In genomic region chr7:2394566-2395082, GRCh38 we compare ENCODE assay signal across 23 cellular contexts. TPM values are rescaled to one million over a fixed set of nuclear protein-coding genes. Genes with fewer than 3 reads are reported as not detected.
A peak's percentile ranks its signal among the peaks of the same experiment; 100 is the strongest.
DNase-seq lines count a peak whose midpoint lies in the region; ATAC-seq, FAIRE-seq and TF ChIP-seq lines count a peak whose summit lies in the region.
"Had no signal": no experiment of that assay in that cellular context is flagged by ENCODE, and none has a peak within 500 bp of the region (broad histone marks: within the 10 kb centered on the region; RNA-seq: fewer than 3 reads in every experiment).

No MANE protein-coding gene starts in this region.

- H3K4me2 ChIP-seq in K562 (ENCODE audit: insufficient read depth, low read length) (no peak overlapping the region), osteoblast (ENCODE audit: insufficient read depth, low read length) (no peak overlapping the region)

- no peak overlapping the region for H2AFZ ChIP-seq in K562 (ENCODE audit: low read depth, low read length)
- H2AFZ ChIP-seq in osteoblast (ENCODE audit: low read length): no peak overlapping the region

- H3K79me2 ChIP-seq in K562 (ENCODE audit: control insufficient read depth, insufficient read depth, low read length): no peaks in the 10 kb centered on the region
- H3K79me2 ChIP-seq in osteoblast (ENCODE audit: insufficient read depth, low read length): no peaks in the 10 kb centered on the region

- H3K36me3 ChIP-seq in K562 (ENCODE audit: control insufficient read depth, insufficient read depth, low read length) (no peaks in the 10 kb centered on the region), osteoblast (ENCODE audit: insufficient read depth, low read length) (no peaks in the 10 kb centered on the region)
- H3K36me3 ChIP-seq: BE2C had no signal

- no peak for ATAC-seq in K562
- ATAC-seq: CD8-positive, alpha-beta T cell had no signal

- CTCF ChIA-PET in K562 (lab: Yijun Ruan, JAX; ENCODE audit: low intra/inter-chr PET ratio): no interaction called here

- no peaks in the 10 kb centered on the region for H4K20me1 ChIP-seq in K562 (replicated peaks; ENCODE audit: control insufficient read depth, insufficient read depth, low read length)
- H4K20me1 ChIP-seq in osteoblast (ENCODE audit: insufficient read depth, low read length): no peaks in the 10 kb centered on the region

- H3K9ac ChIP-seq in K562 (ENCODE audit: insufficient read depth in 1 of 2, low read depth in 2 of 2, low read length in 2 of 2): 0 out of 4 replicates have a peak overlapping the region, but pooled peaks of 1 of the 2 experiments have one; percentile 33

- intact Hi-C loops in K562 (cut with micrococcal nuclease): no loop called here

- POLR2A ChIA-PET in K562 (lab: Yijun Ruan, JAX): interaction anchor here (1.3 to 1.4 kb wide), 2 partner anchors 18 to 31 kb away, joined by 4 read pairs; no protein-coding TSS in a partner anchor

- H3K4me1 ChIP-seq in K562 (replicated peaks in 1 of 2; ENCODE audit: control insufficient read depth in 2 of 2, insufficient read depth in 2 of 2, low read length in 2 of 2): peaks cover 7 to 18% of the 10 kb centered on the region in 2 experiments; a peak in 4 of 5 replicates
- H3K4me1 ChIP-seq in osteoblast (ENCODE audit: insufficient read depth, low read length): peaks cover 5% of the 10 kb centered on the region

- FAIRE-seq in K562 (lab: Jason Lieb, UNC): no peak
- FAIRE-seq in H54 (lab: Jason Lieb, UNC): no peak
- FAIRE-seq: A204.1, G401.6, GM12891, GM18507 had no signal

- no peaks in the 10 kb centered on the region for H3K9me3 ChIP-seq in K562 (replicated peaks; ENCODE audit: control insufficient read depth, insufficient read depth, low read depth, low read length)
- H3K9me3 ChIP-seq in osteoblast (ENCODE audit: low read depth, low read length): no peaks in the 10 kb centered on the region
- H3K9me3 ChIP-seq: BE2C, Caco-2 had no signal

- TF ChIP-seq POLR2A in K562 (conservative IDR thresholded peaks at IDR 0.05) (no peak), H54 (IDR thresholded peaks at IDR 0.05; ENCODE audit: low read depth, low read length) (no peak)

- no TSS peak for BruUV-seq in K562 (replicated peaks; lab: Mats Ljungman, UMichigan)

- TF ChIP-seq EP300 in K562 (IDR thresholded peaks at IDR 0.05; ENCODE audit: low read length): no peak

- DNase-seq in NCI-H1436 (lab: John Stamatoyannopoulos, UW) (peak; percentile 53), NCI-H1436 treated with DMSO at 0.1 percent for 48 hours (lab: John Stamatoyannopoulos, UW) (no peak), AG20443 (ENCODE audit: low spot score) (peak; percentile 4), K562 (ENCODE audit: extremely low read depth in 1 of 4, low spot score in 3 of 4) (no peak), osteoblast (ENCODE audit: insufficient read length, low spot score, missing footprints) (peak; percentile 31), H54 (ENCODE audit: insufficient read length, low spot score) (no peak), foreskin fibroblast (no peak)
- DNase-seq: AML-193; BE2C; Caco-2; CD4-positive, CD25-positive, alpha-beta regulatory T cell; CD8-positive, alpha-beta T cell; DMS153; DND-41; GOT3; H7; HCEC 1CT had no signal

- H3K9me1 ChIP-seq in K562 (ENCODE audit: control insufficient read depth, insufficient read depth, low read length): no peaks in the 10 kb centered on the region

- WGBS in K562 (ENCODE audit: insufficient coverage, low coverage, missing lambda C conversion rate): 82% methylated on average over 21 of the region's 21 CpGs

- in situ Hi-C loops in K562 (cut with MboI): no loop called here

- TF ChIP-seq RAD21 in K562 (CRISPR knock-in tag; conservative IDR thresholded peaks at IDR 0.05 in 1 of 2, IDR thresholded peaks at IDR 0.05 in 1 of 2): no peak

- H3K4me3 ChIP-seq in K562 (no peak overlapping the region), osteoblast (ENCODE audit: insufficient read depth, low read length) (no peak overlapping the region), foreskin fibroblast (ENCODE audit: low read depth in 1 of 2, low read length in 2 of 2) (no peak overlapping the region)

- H3K27ac ChIP-seq in K562 (ENCODE audit: extremely low read depth, low read depth, low read length) (no peak overlapping the region), osteoblast (ENCODE audit: low read depth, low read length) (no peak overlapping the region)
- H3K27ac ChIP-seq: 22Rv1, C4-2B had no signal

- no peak for TF ChIP-seq CTCF in K562 (IDR thresholded peaks at IDR 0.05 in 2 of 3, conservative IDR thresholded peaks at IDR 0.05 in 1 of 3; ENCODE audit: insufficient read depth in 2 of 3, low read depth in 1 of 3, low read length in 3 of 3)
- no peak for TF ChIP-seq CTCF in osteoblast (IDR thresholded peaks at IDR 0.05; ENCODE audit: extremely low read depth, low read depth, low read length)
- TF ChIP-seq CTCF in foreskin fibroblast (IDR thresholded peaks at IDR 0.05; ENCODE audit: low read depth, low read length): no peak

- H3K27me3 ChIP-seq in K562 (ENCODE audit: control insufficient read depth in 2 of 2, insufficient read depth in 2 of 2, low read length in 2 of 2) (no peaks in the 10 kb centered on the region), osteoblast (ENCODE audit: insufficient read depth, low read length) (no peaks in the 10 kb centered on the region)
- H3K27me3 ChIP-seq: BE2C had no signal

TF ChIP-seq in K562, 482 proteins besides CTCF, POLR2A, EP300 and RAD21:
- TF ChIP-seq EP400 (IDR thresholded peaks at IDR 0.05) (no peak), ZBTB33 (CRISPR knock-in tag; IDR thresholded peaks at IDR 0.05) (peak; percentile 92), ZBTB17 (CRISPR knock-in tag; IDR thresholded peaks at IDR 0.05) (no peak)
TF ChIP-seq in K562: peak in this region for 1.

RNA-seq across cellular contexts. Expression of gene CHST12, which starts 8.8 kb away (rescaled TPM):
- 5.2 and 11.8 TPM in 2 replicates for total RNA-seq in K562 (2011; cell fraction: chromatin; rRNA removed; ENCODE audit: low replicate concordance)
- 6.2 and 7.2 TPM in 2 replicates for total RNA-seq in K562 (2011; cell fraction: nucleolus; rRNA removed)
- 5.4 and 5.7 TPM in 2 replicates for total RNA-seq in K562 (2011; cell fraction: nucleoplasm; rRNA removed)
- 8.2 and 8.9 TPM in 2 replicates for total RNA-seq in K562 (2014; rRNA removed)
- 0.84 and 1.1 TPM in 2 replicates for total RNA-seq in K562 (2014; rRNA removed; fragmentation: Illumina TruSeq; extraction: Trizol)
- 4.0 and 4.2 TPM in 2 replicates for total RNA-seq in K562 (2015; rRNA removed; fragmentation: Illumina TruSeq; extraction: Trizol)
- total RNA-seq in K562 (2021): 17.3 and 19.8 TPM in 2 replicates
- polyA plus RNA-seq in K562 (2011; rRNA removed): 3.6 and 6.8 TPM in 2 replicates
- 10.4 and 21.4 TPM in 2 replicates for polyA plus RNA-seq in K562 (2011; cell fraction: cytosol; rRNA removed)
- polyA plus RNA-seq in K562 (2011; cell fraction: nucleus; rRNA removed): 5.1 and 6.2 TPM in 2 replicates
- polyA plus RNA-seq in K562 (2012): 10.2 and 24.4 TPM in 2 replicates
- polyA plus RNA-seq in K562 (2014; fragmentation: Illumina TruSeq; extraction: Trizol): 2.1 and 5.7 TPM in 2 replicates
- polyA plus RNA-seq in K562 (2014; fragmentation: Nextera tagmentation; extraction: Ambion mirVana): under 1 TPM; 0.18 to 0.24 TPM
- polyA plus RNA-seq in K562 (2014; rRNA removed): 10.3 and 10.6 TPM in 2 replicates
- polyA minus RNA-seq in K562 (2011; rRNA and poly(A)+ RNA removed): 1.3 and 1.8 TPM in 2 replicates
- polyA minus RNA-seq in K562 (2011; cell fraction: cytosol; rRNA and poly(A)+ RNA removed): 6.8 and 9.4 TPM in 2 replicates
- 1.6 and 2.2 TPM in 2 replicates for polyA minus RNA-seq in K562 (2011; cell fraction: nucleus; rRNA and poly(A)+ RNA removed)
- total RNA-seq in osteoblast: 3.8 and 4.0 TPM in 2 replicates

RNA-seq across cellular contexts. Expression of gene EIF3B, which starts 40.0 kb away (rescaled TPM):
- total RNA-seq in K562 (2011; cell fraction: chromatin; rRNA removed; ENCODE audit: low replicate concordance): 583 and 880 TPM in 2 replicates
- 353 and 358 TPM in 2 replicates for total RNA-seq in K562 (2011; cell fraction: nucleolus; rRNA removed)
- 465 and 579 TPM in 2 replicates for total RNA-seq in K562 (2011; cell fraction: nucleoplasm; rRNA removed)
- total RNA-seq in K562 (2014; rRNA removed) (334 and 358 TPM in 2 replicates), K562 (2014; rRNA removed; fragmentation: Illumina TruSeq; extraction: Trizol) (357 and 410 TPM in 2 replicates), K562 (2015; rRNA removed; fragmentation: Illumina TruSeq; extraction: Trizol) (407 and 420 TPM in 2 replicates), K562 (2021) (387 and 416 TPM in 2 replicates), osteoblast (151 and 176 TPM in 2 replicates)
- polyA plus RNA-seq in K562 (2011; rRNA removed) (216 and 279 TPM in 2 replicates), K562 (2014; fragmentation: Illumina TruSeq; extraction: Trizol) (494 and 496 TPM in 2 replicates), K562 (2014; fragmentation: Nextera tagmentation; extraction: Ambion mirVana) (10 to 100 TPM; 25.9 to 57.6 TPM), K562 (2014; rRNA removed) (263 and 278 TPM in 2 replicates)
- polyA plus RNA-seq in K562 (2011; cell fraction: cytosol; rRNA removed): 139 and 199 TPM in 2 replicates
- 409 and 424 TPM in 2 replicates for polyA plus RNA-seq in K562 (2011; cell fraction: nucleus; rRNA removed)
- polyA plus RNA-seq in K562 (2012): 202 and 329 TPM in 2 replicates
- polyA minus RNA-seq in K562 (2011; rRNA and poly(A)+ RNA removed): 295 and 299 TPM in 2 replicates
- polyA minus RNA-seq in K562 (2011; cell fraction: cytosol; rRNA and poly(A)+ RNA removed): 126 and 190 TPM in 2 replicates
- polyA minus RNA-seq in K562 (2011; cell fraction: nucleus; rRNA and poly(A)+ RNA removed): 97.9 and 165 TPM in 2 replicates

Comparison
In these comparisons a context has a peak if more than half of its experiments do, and no peak if none do; other contexts are left out.
1. DNase-seq: peak in NCI-H1436 (single experiment), AG20443 (single experiment) and osteoblast (single experiment); none in NCI-H1436 treated with DMSO at 0.1 percent for 48 hours (single experiment), K562 (0 of 4), H54 (single experiment) and foreskin fibroblast (0 of 2).